1 cellular context compared by ENCODE assay signal in the genomic region with DNA sequence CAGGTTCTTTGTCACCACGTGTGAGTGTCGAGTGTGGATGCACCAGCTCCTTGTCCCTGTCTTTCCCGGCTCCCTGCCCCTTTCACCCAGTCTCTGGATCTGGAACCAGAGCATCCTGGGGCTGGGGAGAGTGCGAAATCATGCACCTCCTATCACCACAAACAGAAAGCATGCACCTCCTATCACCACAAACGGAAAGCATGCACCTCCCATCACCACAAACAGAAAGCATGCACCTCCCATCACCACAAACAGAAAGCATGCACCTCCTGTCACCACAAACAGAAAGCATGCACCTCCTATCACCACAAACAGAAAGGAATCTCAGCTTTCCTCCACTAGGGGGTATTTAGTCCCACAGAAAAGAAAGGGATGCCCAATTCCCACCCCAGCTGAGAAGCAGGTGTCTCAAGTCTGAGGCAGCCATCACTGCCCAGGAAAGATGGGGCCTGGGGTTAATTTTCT.
TF ChIP-seq lines count a peak whose summit lies in the region.

No MANE protein-coding gene starts in this region.

TF ChIP-seq in GM23338, 12 proteins besides CTCF, POLR2A, EP300 and RAD21 (continued from another document):
- TF ChIP-seq, protein P1, sequence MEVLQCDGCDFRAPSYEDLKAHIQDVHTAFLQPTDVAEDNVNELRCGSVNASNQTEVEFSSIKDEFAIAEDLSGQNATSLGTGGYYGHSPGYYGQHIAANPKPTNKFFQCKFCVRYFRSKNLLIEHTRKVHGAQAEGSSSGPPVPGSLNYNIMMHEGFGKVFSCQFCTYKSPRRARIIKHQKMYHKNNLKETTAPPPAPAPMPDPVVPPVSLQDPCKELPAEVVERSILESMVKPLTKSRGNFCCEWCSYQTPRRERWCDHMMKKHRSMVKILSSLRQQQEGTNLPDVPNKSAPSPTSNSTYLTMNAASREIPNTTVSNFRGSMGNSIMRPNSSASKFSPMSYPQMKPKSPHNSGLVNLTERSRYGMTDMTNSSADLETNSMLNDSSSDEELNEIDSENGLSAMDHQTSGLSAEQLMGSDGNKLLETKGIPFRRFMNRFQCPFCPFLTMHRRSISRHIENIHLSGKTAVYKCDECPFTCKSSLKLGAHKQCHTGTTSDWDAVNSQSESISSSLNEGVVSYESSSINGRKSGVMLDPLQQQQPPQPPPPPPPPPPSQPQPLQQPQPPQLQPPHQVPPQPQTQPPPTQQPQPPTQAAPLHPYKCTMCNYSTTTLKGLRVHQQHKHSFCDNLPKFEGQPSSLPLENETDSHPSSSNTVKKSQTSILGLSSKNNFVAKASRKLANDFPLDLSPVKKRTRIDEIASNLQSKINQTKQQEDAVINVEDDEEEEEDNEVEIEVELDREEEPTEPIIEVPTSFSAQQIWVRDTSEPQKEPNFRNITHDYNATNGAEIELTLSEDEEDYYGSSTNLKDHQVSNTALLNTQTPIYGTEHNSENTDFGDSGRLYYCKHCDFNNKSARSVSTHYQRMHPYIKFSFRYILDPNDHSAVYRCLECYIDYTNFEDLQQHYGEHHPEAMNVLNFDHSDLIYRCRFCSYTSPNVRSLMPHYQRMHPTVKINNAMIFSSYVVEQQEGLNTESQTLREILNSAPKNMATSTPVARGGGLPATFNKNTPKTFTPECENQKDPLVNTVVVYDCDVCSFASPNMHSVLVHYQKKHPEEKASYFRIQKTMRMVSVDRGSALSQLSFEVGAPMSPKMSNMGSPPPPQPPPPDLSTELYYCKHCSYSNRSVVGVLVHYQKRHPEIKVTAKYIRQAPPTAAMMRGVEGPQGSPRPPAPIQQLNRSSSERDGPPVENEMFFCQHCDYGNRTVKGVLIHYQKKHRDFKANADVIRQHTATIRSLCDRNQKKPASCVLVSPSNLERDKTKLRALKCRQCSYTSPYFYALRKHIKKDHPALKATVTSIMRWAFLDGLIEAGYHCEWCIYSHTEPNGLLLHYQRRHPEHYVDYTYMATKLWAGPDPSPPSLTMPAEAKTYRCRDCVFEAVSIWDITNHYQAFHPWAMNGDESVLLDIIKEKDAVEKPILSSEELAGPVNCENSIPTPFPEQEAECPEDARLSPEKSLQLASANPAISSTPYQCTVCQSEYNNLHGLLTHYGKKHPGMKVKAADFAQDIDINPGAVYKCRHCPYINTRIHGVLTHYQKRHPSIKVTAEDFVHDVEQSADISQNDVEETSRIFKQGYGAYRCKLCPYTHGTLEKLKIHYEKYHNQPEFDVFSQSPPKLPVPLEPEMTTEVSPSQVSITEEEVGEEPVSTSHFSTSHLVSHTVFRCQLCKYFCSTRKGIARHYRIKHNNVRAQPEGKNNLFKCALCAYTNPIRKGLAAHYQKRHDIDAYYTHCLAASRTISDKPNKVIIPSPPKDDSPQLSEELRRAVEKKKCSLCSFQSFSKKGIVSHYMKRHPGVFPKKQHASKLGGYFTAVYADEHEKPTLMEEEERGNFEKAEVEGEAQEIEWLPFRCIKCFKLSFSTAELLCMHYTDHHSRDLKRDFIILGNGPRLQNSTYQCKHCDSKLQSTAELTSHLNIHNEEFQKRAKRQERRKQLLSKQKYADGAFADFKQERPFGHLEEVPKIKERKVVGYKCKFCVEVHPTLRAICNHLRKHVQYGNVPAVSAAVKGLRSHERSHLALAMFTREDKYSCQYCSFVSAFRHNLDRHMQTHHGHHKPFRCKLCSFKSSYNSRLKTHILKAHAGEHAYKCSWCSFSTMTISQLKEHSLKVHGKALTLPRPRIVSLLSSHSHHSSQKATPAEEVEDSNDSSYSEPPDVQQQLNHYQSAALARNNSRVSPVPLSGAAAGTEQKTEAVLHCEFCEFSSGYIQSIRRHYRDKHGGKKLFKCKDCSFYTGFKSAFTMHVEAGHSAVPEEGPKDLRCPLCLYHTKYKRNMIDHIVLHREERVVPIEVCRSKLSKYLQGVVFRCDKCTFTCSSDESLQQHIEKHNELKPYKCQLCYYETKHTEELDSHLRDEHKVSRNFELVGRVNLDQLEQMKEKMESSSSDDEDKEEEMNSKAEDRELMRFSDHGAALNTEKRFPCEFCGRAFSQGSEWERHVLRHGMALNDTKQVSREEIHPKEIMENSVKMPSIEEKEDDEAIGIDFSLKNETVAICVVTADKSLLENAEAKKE (CRISPR knock-in tag; IDR thresholded peaks at IDR 0.05): no peak
- TF ChIP-seq ETS1 (IDR thresholded peaks at IDR 0.05): no peak
- no peak for TF ChIP-seq ZNF114 (CRISPR knock-in tag; IDR thresholded peaks at IDR 0.05)
